14 cellular contexts compared by ENCODE assay signal in genomic region chr5:55036477-55036876, GRCh38. TPM values are rescaled to one million over a fixed set of nuclear protein-coding genes. Genes with fewer than 3 reads are reported as not detected.
A peak's percentile ranks its signal among the peaks of the same experiment; 100 is the strongest.
DNase-seq lines count a peak whose midpoint lies in the region; ATAC-seq and TF ChIP-seq lines count a peak whose summit lies in the region.
"Had no signal": no experiment of that assay in that cellular context is flagged by ENCODE, and none has a peak within 500 bp of the region (broad histone marks: within the 10 kb centered on the region; RNA-seq: fewer than 3 reads in every experiment).

No MANE protein-coding gene starts in this region.

- H3K4me1 Mint-ChIP-seq in activated CD4-positive, alpha-beta memory T cell treated with anti-CD3 and anti-CD28 coated beads for 36 hours (ENCODE audit: low read depth): peaks cover 29% of the 10 kb centered on the region
- H3K4me1 Mint-ChIP-seq in WTC11: peaks cover 20% of the 10 kb centered on the region

- CTCF ChIA-PET in activated CD4-positive, alpha-beta memory T cell treated with anti-CD3 and anti-CD28 coated beads for 36 hours (lab: Charles Lee): interaction anchor here (0.8 to 3.1 kb wide), 13 partner anchors 8 to 519 kb away, joined by 3 to 24 read pairs (median 4); partner anchors contain the start of gene SNX18
- CTCF ChIA-PET in WTC11 (lab: Charles Lee): interaction anchor here (0.6 to 3.3 kb wide), 19 partner anchors 10 to 677 kb away, joined by 3 to 42 read pairs (median 5); partner anchors contain the start of genes ESM1 and GPX8

- H3K36me3 Mint-ChIP-seq in activated CD4-positive, alpha-beta memory T cell treated with anti-CD3 and anti-CD28 coated beads for 36 hours: no peaks in the 10 kb centered on the region
- H3K36me3 Mint-ChIP-seq in WTC11: no peaks in the 10 kb centered on the region

- H3K9me3 Mint-ChIP-seq in activated CD4-positive, alpha-beta memory T cell treated with anti-CD3 and anti-CD28 coated beads for 36 hours: no peaks in the 10 kb centered on the region
- no peaks in the 10 kb centered on the region; the same call in 1 of the 2 replicates for H3K9me3 Mint-ChIP-seq in WTC11
- H3K9me3 Mint-ChIP-seq: stimulated activated naive CD8-positive, alpha-beta T cell treated with anti-CD3 and anti-CD28 coated beads, Interleukin-15, Interleukin-2, amounts not matched to agents 100 ng/mL and 50 ng/mL, for 24 hours had no signal

- no peaks in the 10 kb centered on the region for H3K27me3 Mint-ChIP-seq in activated CD4-positive, alpha-beta memory T cell treated with anti-CD3 and anti-CD28 coated beads for 36 hours
- H3K27me3 Mint-ChIP-seq in WTC11 (ENCODE audit: low read depth): no peaks in the 10 kb centered on the region
- H3K27me3 Mint-ChIP-seq: stimulated activated naive CD8-positive, alpha-beta T cell treated with anti-CD3 and anti-CD28 coated beads, Interleukin-15, Interleukin-2, amounts not matched to agents 100 ng/mL and 50 ng/mL, for 24 hours had no signal

- no peak for ATAC-seq in heart right ventricle
- no peak for ATAC-seq in WTC11
- ATAC-seq in GM21619 (IDR thresholded peaks at IDR 0.05; ENCODE audit: unreplicated experiment): no peak

- H3K27ac ChIP-seq in cardiac muscle cell (peak overlapping the region; percentile 53), heart right ventricle (peak overlapping the region in 1 of 10 donors; percentile 73)
- H3K27ac ChIP-seq: C4-2B had no signal

- intact Hi-C loops in heart right ventricle (cut with DNase I): no loop called here
- intact Hi-C loops in activated CD4-positive, alpha-beta memory T cell treated with anti-CD3 and anti-CD28 coated beads for 36 hours (cut with micrococcal nuclease): loop anchor here (2.0 kb wide), 1 partner anchor 384 kb away; no protein-coding TSS in a partner anchor

- TF ChIP-seq CTCF in cardiac muscle cell (IDR thresholded peaks at IDR 0.05; ENCODE audit: low read depth, low read length) (no peak), heart right ventricle (IDR thresholded peaks at IDR 0.05) (no peak), WTC11 (IDR thresholded peaks at IDR 0.05) (no peak)

- 67 to 68% methylated on average over 1 of the region's 1 CpG for WGBS in heart right ventricle, 2 donors

- H3K4me3 ChIP-seq in cardiac muscle cell: no peak overlapping the region
- H3K4me3 ChIP-seq in heart right ventricle: no peak overlapping the region

- H3K27me3 ChIP-seq in cardiac muscle cell: no peaks in the 10 kb centered on the region
- H3K27me3 ChIP-seq in heart right ventricle: no peaks in the 10 kb centered on the region

- H3K9me3 ChIP-seq in cardiac muscle cell (ENCODE audit: low read depth) (no peaks in the 10 kb centered on the region), heart right ventricle (no peaks in the 10 kb centered on the region)

- H3K4me1 ChIP-seq in cardiac muscle cell (ENCODE audit: low read depth) (peaks cover 18% of the 10 kb centered on the region), heart right ventricle (peaks cover 0 to 6% (median 0%) of the 10 kb centered on the region in 9 donors)

- H3K36me3 ChIP-seq in cardiac muscle cell: no peaks in the 10 kb centered on the region
- H3K36me3 ChIP-seq in heart right ventricle: no peaks in the 10 kb centered on the region

- POLR2A ChIA-PET in activated CD4-positive, alpha-beta memory T cell treated with anti-CD3 and anti-CD28 coated beads for 36 hours (lab: Charles Lee): interaction anchor here (1.0 to 1.7 kb wide), 6 partner anchors 9 to 105 kb away, joined by 3 to 9 read pairs (median 5); partner anchors contain the start of gene GZMA
- POLR2A ChIA-PET in WTC11 (lab: Charles Lee): no interaction called here

- peak overlapping the region; percentile 89 for H3K27ac Mint-ChIP-seq in activated CD4-positive, alpha-beta memory T cell treated with anti-CD3 and anti-CD28 coated beads for 36 hours
- no peak overlapping the region for H3K27ac Mint-ChIP-seq in WTC11

- peak in 1 of 2 donors; percentile 41 for DNase-seq in cardiac muscle cell (ENCODE audit: low read depth in 1 of 2, low spot score in 1 of 2)
- no peak for DNase-seq in heart right ventricle
- no peak for DNase-seq in activated CD4-positive, alpha-beta memory T cell treated with anti-CD3 and anti-CD28 coated beads for 36 hours
- peak; percentile 37 for DNase-seq in hepatic stellate cell (ENCODE audit: low spot score)
- no peak for DNase-seq in NCI-H1092 treated with DMSO at 0.1 percent for 48 hours (lab: John Stamatoyannopoulos, UW)
- DNase-seq in WTC11 (ENCODE audit: low spot score): no peak
- no peak for DNase-seq in pons (ENCODE audit: low spot score)
- DNase-seq: activated CD8-positive, alpha-beta memory T cell treated with anti-CD3 and anti-CD28 coated beads, Interleukin-2, amount 50 U/mL, for 4 hours; retina had no signal

- no peak overlapping the region for H3K4me3 Mint-ChIP-seq in activated CD4-positive, alpha-beta memory T cell treated with anti-CD3 and anti-CD28 coated beads for 36 hours
- no peak overlapping the region for H3K4me3 Mint-ChIP-seq in WTC11

TF ChIP-seq in WTC11, 78 proteins besides CTCF, POLR2A, EP300 and RAD21 (continues in another document):
- TF ChIP-seq ELF4 (CRISPR knock-in tag; IDR thresholded peaks at IDR 0.05; ENCODE audit: low read depth): no peak
- no peak for TF ChIP-seq SMAD3 (CRISPR knock-in tag; IDR thresholded peaks at IDR 0.05; ENCODE audit: borderline replicate concordance)
- TF ChIP-seq CBFB (CRISPR knock-in tag; IDR thresholded peaks at IDR 0.05; ENCODE audit: low read depth): no peak
- TF ChIP-seq ARID4B (CRISPR knock-in tag; IDR thresholded peaks at IDR 0.05; ENCODE audit: borderline replicate concordance): no peak
- TF ChIP-seq E2F1 (CRISPR knock-in tag; IDR thresholded peaks at IDR 0.05): no peak

RNA-seq across cellular contexts. Expression of gene GZMK, which starts 12.4 kb away (rescaled TPM):
- not detected in 2 replicates for total RNA-seq in cardiac muscle cell
- not detected in 2 replicates for polyA plus RNA-seq in cardiac muscle cell
- total RNA-seq in heart right ventricle: 1 to 10 TPM in 2 of 10 donors, under 1 TPM in 4, not detected in 4; 0.17 to 6.0 (median 0.70) TPM
- polyA plus RNA-seq in heart right ventricle: under 1 TPM; 0.29 to 0.32 TPM
- 1 to 10 TPM; 1.8 TPM for total RNA-seq in activated CD4-positive, alpha-beta memory T cell treated with anti-CD3 and anti-CD28 coated beads for 36 hours
- not detected in 3 replicates for total RNA-seq in WTC11 (2021)
- total RNA-seq: epithelial cell of proximal tubule, H4 had no signal

RNA-seq across cellular contexts. Expression of gene ESM1, which starts 51.1 kb away (rescaled TPM):
- total RNA-seq in cardiac muscle cell (0.35 and 1.7 TPM in 2 replicates), heart right ventricle (1 to 10 TPM in 2 of 10 donors, under 1 TPM in 7, not detected in 1; 0.13 to 2.0 (median 0.74) TPM), WTC11 (2021) (not detected in 3 replicates)
- polyA plus RNA-seq in cardiac muscle cell (0.48 TPM in 1 of 2 replicates, not detected in the other), heart right ventricle (under 1 TPM in 1 of 2 donors, not detected in 1; 0.72 TPM)
- under 1 TPM; 0.45 to 0.56 TPM for total RNA-seq in activated CD4-positive, alpha-beta memory T cell treated with anti-CD3 and anti-CD28 coated beads for 36 hours
- total RNA-seq: H4 had no signal
